Comparison of ENCODE assay signal across 1 cellular context in genomic region chr1:234931404-234931973, GRCh38.
A peak's percentile ranks its signal among the peaks of the same experiment; 100 is the strongest.
TF ChIP-seq lines count a peak whose summit lies in the region.

No MANE protein-coding gene starts in this region.

TF ChIP-seq in HepG2, 621 proteins besides CTCF, POLR2A, EP300 and RAD21 (continued from another document):
- TF ChIP-seq, protein P1, sequence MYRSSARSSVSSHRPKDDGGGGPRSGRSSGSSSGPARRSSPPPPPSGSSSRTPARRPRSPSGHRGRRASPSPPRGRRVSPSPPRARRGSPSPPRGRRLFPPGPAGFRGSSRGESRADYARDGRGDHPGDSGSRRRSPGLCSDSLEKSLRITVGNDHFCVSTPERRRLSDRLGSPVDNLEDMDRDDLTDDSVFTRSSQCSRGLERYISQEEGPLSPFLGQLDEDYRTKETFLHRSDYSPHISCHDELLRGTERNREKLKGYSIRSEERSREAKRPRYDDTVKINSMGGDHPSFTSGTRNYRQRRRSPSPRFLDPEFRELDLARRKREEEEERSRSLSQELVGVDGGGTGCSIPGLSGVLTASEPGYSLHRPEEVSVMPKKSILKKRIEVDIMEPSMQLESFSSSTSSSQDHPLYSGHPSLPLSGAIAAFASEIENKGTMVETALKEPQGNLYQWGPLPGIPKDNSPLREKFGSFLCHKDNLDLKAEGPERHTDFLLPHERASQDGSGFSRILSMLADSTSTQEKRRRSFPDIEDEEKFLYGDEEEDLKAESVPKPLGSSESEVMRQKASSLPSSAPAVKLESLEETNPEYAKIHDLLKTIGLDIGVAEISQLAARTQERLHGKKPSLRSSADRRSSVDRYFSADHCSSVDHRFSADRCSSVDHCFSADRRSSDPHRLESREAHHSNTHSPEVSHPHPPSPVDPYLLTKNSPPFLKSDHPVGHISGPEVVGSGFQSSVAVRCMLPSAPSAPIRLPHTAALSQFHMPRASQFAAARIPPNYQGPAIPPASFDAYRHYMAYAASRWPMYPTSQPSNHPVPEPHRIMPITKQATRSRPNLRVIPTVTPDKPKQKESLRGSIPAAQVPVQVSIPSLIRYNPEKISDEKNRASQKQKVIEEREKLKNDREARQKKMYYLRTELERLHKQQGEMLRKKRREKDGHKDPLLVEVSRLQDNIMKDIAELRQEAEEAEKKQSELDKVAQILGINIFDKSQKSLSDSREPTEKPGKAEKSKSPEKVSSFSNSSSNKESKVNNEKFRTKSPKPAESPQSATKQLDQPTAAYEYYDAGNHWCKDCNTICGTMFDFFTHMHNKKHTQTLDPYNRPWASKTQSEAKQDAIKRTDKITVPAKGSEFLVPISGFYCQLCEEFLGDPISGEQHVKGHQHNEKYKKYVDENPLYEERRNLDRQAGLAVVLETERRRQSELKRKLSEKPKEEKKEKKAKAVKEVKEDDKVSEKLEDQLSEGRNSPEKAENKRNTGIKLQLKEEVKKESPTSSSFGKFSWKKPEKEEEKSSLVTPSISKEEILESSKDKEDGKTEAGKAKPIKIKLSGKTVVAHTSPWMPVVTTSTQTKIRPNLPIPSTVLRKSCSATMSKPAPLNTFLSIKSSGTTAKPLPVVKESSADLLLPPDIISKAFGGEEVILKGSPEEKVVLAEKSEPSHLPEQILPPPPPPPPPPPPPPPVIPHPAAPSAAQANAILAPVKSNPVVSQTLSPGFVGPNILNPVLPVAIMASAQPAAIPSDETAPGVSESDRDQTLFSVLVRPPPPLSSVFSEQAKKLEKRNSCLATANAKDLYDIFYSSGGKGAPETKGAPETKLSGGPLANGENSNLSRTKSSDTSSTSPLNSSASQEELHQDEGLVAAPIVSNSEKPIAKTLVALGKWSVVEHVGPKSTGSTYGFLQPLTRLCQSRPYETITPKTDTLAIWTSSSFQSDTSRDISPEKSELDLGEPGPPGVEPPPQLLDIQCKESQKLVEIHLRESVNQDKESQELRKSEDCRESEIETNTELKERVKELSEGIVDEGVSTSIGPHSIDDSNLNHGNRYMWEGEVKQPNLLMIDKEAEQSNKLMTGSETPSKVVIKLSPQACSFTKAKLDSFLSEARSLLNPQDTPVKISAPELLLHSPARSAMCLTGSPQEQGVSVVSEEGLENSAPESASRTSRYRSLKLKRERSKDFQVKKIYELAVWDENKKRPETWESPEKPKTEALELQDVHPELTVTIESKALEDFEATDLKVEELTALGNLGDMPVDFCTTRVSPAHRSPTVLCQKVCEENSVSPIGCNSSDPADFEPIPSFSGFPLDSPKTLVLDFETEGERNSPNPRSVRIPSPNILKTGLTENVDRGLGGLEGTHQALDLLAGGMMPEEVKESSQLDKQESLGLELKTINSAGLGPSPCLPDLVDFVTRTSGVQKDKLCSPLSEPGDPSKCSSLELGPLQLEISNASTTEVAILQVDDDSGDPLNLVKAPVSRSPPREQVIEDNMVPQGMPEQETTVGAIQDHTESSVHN (CRISPR knock-in tag; IDR thresholded peaks at IDR 0.05) = no peak
- TF ChIP-seq MAFF (IDR thresholded peaks at IDR 0.05; ENCODE audit: low read depth, low read length) = peak; percentile 44; the same call in 1 of the 2 replicates
